ENCODE assay signal across 28 cellular contexts in the genomic region with DNA sequence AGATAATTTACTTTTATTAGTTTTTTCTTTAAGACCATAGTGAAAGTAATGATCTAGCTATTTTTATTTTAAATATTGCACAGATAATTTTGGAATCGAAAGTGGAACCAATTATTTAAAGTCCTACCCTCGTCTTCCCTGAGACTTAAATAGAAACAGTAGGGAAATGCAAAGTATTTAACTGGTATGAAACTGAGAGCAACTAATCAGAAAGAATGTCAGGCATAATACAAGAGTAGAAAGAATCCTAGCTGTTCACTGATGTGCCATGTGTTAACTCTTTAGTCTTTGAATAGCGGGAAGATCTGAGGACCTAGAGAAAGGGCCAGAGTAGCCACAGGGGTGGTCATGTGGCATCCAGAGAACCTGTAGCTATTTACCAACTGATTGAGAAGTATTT.
"Had no signal": no experiment of that assay in that cellular context is flagged by ENCODE, and none has a peak within 500 bp of the region (broad histone marks: within the 10 kb centered on the region; RNA-seq: fewer than 3 reads in every experiment).

No MANE protein-coding gene starts in this region.

- H3K27ac ChIP-seq: ascending aorta, body of pancreas, RWPE1, SJSA1 had no signal

- H3K4me3 ChIP-seq: ascending aorta, body of pancreas, MG63, SJSA1 had no signal

- H3K9me3 ChIP-seq: ascending aorta, body of pancreas, MG63 had no signal

- ATAC-seq: activated CD8-positive, alpha-beta memory T cell treated with anti-CD3 and anti-CD28 coated beads, Interleukin-2, amount 10 ng/mL, durations not matched to agents 7 days and 5 days; body of pancreas; Panc1; T-helper 17 cell had no signal

- H3K4me1 ChIP-seq: ascending aorta, body of pancreas, SJSA1 had no signal

- DNase-seq: activated B cell treated with CpG ODN at 0.5 μM for 24 hours; activated CD4-positive, alpha-beta T cell treated with anti-CD3 and anti-CD28 coated beads for 1 hour; activated CD4-positive, alpha-beta T cell treated with anti-CD3 and anti-CD28 coated beads, Interleukin-2, amount 10 ng/mL, durations not matched to agents 24 days and 14 days; activated CD4-positive, alpha-beta T cell treated with anti-CD3 and anti-CD28 coated beads, Interleukin-2, amount 50 U/mL, for 48 hours; activated CD8-positive, alpha-beta memory T cell treated with anti-CD3 and anti-CD28 coated beads, Interleukin-2, amount 10 ng/mL, durations not matched to agents 7 days and 5 days; activated effector memory CD4-positive, alpha-beta T cell treated with Interleukin-2 at 50 U/mL for 16 hours; activated naive CD4-positive, alpha-beta T cell; activated T-cell treated with anti-CD3 and anti-CD28 coated beads, Interleukin-2, amount 50 U/mL, for 24 hours; amniotic stem cell; body of pancreas; central memory CD4-positive, alpha-beta T cell; MG63; NCI-H1105; NCI-H1436; NCI-H1694 treated with DMSO at 0.1 percent for 48 hours; NCI-H2029 treated with DMSO at 0.1 percent for 48 hours; NCI-H345; NCI-H510A; NCI-H526 treated with DMSO at 0.1 percent for 48 hours; NCI-H82; NK-92 treated with Interleukin-12 subunit alpha and Interleukin-12 subunit beta, amount 100 ng/mL, for 24 hours; Right ventricle myocardium superior; T-helper 17 cell; T-helper 9 cell had no signal

- H3K36me3 ChIP-seq: ascending aorta, MG63, SJSA1 had no signal

- H3K27me3 ChIP-seq: ascending aorta, body of pancreas, MG63, SJSA1 had no signal
